Comparison of ENCODE assay signal across 8 cellular contexts in the genomic region with DNA sequence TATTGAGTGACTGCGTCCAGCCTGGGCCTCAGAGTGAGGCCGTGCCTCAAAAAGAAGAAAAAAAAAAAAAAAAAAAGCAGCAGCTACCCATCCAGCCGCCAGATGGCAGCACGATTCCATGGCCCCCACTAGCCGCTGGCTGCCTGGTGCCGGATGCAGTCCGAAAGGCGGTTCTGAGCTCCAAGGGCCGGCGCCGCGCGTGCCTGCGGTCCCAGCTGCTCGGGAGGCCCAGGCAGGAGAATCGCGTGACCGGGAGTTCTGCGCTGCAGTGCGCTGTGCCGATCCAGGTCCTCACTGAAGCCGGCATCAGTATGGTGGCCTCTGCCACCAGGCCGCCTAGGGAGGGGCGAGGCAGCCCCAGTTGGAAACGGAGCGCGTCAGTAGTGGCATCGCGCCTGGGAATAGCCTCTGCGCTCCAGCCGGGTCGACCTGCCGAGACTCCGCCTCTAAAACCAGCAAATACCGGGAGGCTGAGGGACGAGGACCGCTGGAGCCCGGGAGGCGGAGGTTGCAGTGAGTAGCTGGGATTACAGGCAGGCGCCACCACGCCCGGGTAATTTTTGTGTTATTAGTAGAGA. TPM values are rescaled to one million over a fixed set of nuclear protein-coding genes. Genes with fewer than 3 reads are reported as not detected.
DNase-seq lines count a peak whose midpoint lies in the region; ATAC-seq and TF ChIP-seq lines count a peak whose summit lies in the region.

No MANE protein-coding gene starts in this region.

- no peak overlapping the region for H3K4me3 Mint-ChIP-seq in MCF 10A (ENCODE audit: unreplicated experiment)

- DNase-seq in NCI-H146 treated with DMSO at 0.1 percent for 48 hours (lab: John Stamatoyannopoulos, UW; ENCODE audit: unreplicated experiment) (peak; percentile 22), UCSD-AML1 (lab: John Stamatoyannopoulos, UW; ENCODE audit: unreplicated experiment) (peak; percentile 66), MCF 10A (ENCODE audit: unreplicated experiment) (peak; percentile 68)

- H3K9me3 ChIP-seq in iPS-18c (ENCODE audit: control insufficient read depth, insufficient read depth, low read length): no peaks in the 10 kb centered on the region
- no peaks in the 10 kb centered on the region for H3K9me3 ChIP-seq in skeletal muscle satellite cell (replicated peaks; ENCODE audit: low read length)

- no peaks in the 10 kb centered on the region for H3K27me3 Mint-ChIP-seq in MCF 10A (ENCODE audit: insufficient read depth, unreplicated experiment)

- POLR2A ChIA-PET in MCF 10A (lab: Yijun Ruan, JAX): interaction anchor here (0.6 to 1.0 kb wide), 3 partner anchors 38 to 220 kb away, joined by 3 to 4 read pairs (median 3); no protein-coding TSS in a partner anchor

- peak overlapping the region; percentile 62 for H3K9ac ChIP-seq in skeletal muscle satellite cell (ENCODE audit: low read depth, low read length)

- BruUV-seq in MCF 10A (replicated peaks; lab: Mats Ljungman, UMichigan): no TSS peak

- no peak overlapping the region for H3K27ac Mint-ChIP-seq in MCF 10A (ENCODE audit: low read depth, unreplicated experiment)

- H3K4me2 ChIP-seq in skeletal muscle satellite cell (ENCODE audit: low read length): peak overlapping the region; percentile 90

- H3K4me3 ChIP-seq in GM12875 (ENCODE audit: low read depth, low read length) (peak overlapping the region; percentile 42), iPS-18c (ENCODE audit: insufficient read depth, low read depth, low read length) (peak overlapping the region; percentile 60), skeletal muscle satellite cell (ENCODE audit: low read length) (peak overlapping the region; percentile 70)

- no peak for ATAC-seq in HG02759 (IDR thresholded peaks at IDR 0.05; ENCODE audit: unreplicated experiment)
- ATAC-seq in GM21515 (IDR thresholded peaks at IDR 0.05; ENCODE audit: unreplicated experiment): no peak

- H3K27me3 ChIP-seq in skeletal muscle satellite cell (ENCODE audit: control insufficient read depth, insufficient read depth, low read length): peaks cover 7% of the 10 kb centered on the region

- TF ChIP-seq CTCF in GM12875 (IDR thresholded peaks at IDR 0.05; ENCODE audit: borderline replicate concordance, insufficient read depth, low read depth, low read length): peak; percentile 83
- peak; percentile 76 for TF ChIP-seq CTCF in MCF 10A (IDR thresholded peaks at IDR 0.05; ENCODE audit: unreplicated experiment)

- CTCF ChIA-PET in MCF 10A (lab: Yijun Ruan, JAX): interaction anchor here (0.6 to 3.3 kb wide), 30 partner anchors 10 to 1225 kb away, joined by 3 to 25 read pairs (median 4); no protein-coding TSS in a partner anchor

- peaks cover 5% of the 10 kb centered on the region for H3K4me1 ChIP-seq in skeletal muscle satellite cell (ENCODE audit: control insufficient read depth, insufficient read depth, low read length)

- intact Hi-C loops in MCF 10A (cut with micrococcal nuclease): loop anchor here (1.0 kb wide), 3 partner anchors 38 to 279 kb away; no protein-coding TSS in a partner anchor

- H3K9me3 Mint-ChIP-seq in MCF 10A (ENCODE audit: unreplicated experiment): no peaks in the 10 kb centered on the region

- no peaks in the 10 kb centered on the region for H3K36me3 ChIP-seq in skeletal muscle satellite cell (ENCODE audit: insufficient read depth, low read length)

- no peaks in the 10 kb centered on the region for H3K4me1 Mint-ChIP-seq in MCF 10A (ENCODE audit: insufficient read depth, unreplicated experiment)

- no peaks in the 10 kb centered on the region for H3K36me3 Mint-ChIP-seq in MCF 10A (ENCODE audit: insufficient read depth, unreplicated experiment)

RNA-seq across cellular contexts. Expression of a gene that starts 19.3 kb away (rescaled TPM):
- total RNA-seq in MCF 10A (2022): 0.35 and 0.88 TPM in 2 replicates
- 13.5 and 15.2 TPM in 2 replicates for total RNA-seq in skeletal muscle satellite cell (2012; rRNA removed)

RNA-seq across cellular contexts. Expression of a gene that starts 24.3 kb away (rescaled TPM):
- total RNA-seq in MCF 10A (2022): 9.9 and 10.4 TPM in 2 replicates
- 5.3 and 5.9 TPM in 2 replicates for total RNA-seq in skeletal muscle satellite cell (2012; rRNA removed)
